7 cellular contexts compared by ENCODE assay signal in genomic region chr1:224079644-224080043, GRCh38. TPM values are rescaled to one million over a fixed set of nuclear protein-coding genes. Genes with fewer than 3 reads are reported as not detected.
DNase-seq lines count a peak whose midpoint lies in the region; ATAC-seq and TF ChIP-seq lines count a peak whose summit lies in the region.
"Not testable (repeated sequence)": the region's sequence is repeated elsewhere in the genome, so short reads cannot be mapped to it uniquely, and the experiment has no call there.

No MANE protein-coding gene starts in this region.

- TF ChIP-seq RAD21 in HCT116 (IDR thresholded peaks at IDR 0.05; ENCODE audit: low read depth), result not testable (repeated sequence)

- in situ Hi-C loops in T47D (cut with HindIII; ENCODE audit: low pct_unique_long_range_greater_than_20kb, low sequenced_read_pairs), result not testable (repeated sequence)

- H3K36me3 ChIP-seq in HCT116 (ENCODE audit: control insufficient read depth in 1 of 2, insufficient read depth in 2 of 2, low read length in 2 of 2); RWPE2 (ENCODE audit: low read depth): not testable (repeated sequence)

- H3K27me3 ChIP-seq in HCT116 (ENCODE audit: insufficient read depth, low read length); RWPE2 (ENCODE audit: insufficient read depth, poor library complexity, severe bottlenecking): not testable (repeated sequence)

- H3K79me2 ChIP-seq in HCT116 (ENCODE audit: insufficient read depth, low read length), result not testable (repeated sequence)

- H3K9ac ChIP-seq in HCT116 (ENCODE audit: low read length), result not testable (repeated sequence)

- peak overlapping the region; percentile 49 for H2AFZ ChIP-seq in HCT116 (ENCODE audit: low read depth, low read length, poor library complexity, severe bottlenecking)

- CTCF ChIA-PET in HCT116 (lab: Charles Lee), result not testable (repeated sequence)

- not testable (repeated sequence) for TF ChIP-seq POLR2A in HCT116 (IDR thresholded peaks at IDR 0.05; ENCODE audit: borderline replicate concordance, extremely low read depth, insufficient read depth, insufficient read length)

- DNase-seq in DMS53 (lab: John Stamatoyannopoulos, UW), result peak; percentile 18
- DNase-seq in HCT116 (ENCODE audit: low read depth, low spot score); RWPE2 (ENCODE audit: low spot score): not testable (repeated sequence)
- DNase-seq in M059J (ENCODE audit: low read depth), result peak; percentile 73
- peak; percentile 26 to 79 for DNase-seq in T47D (ENCODE audit: low read depth in 1 of 2, low spot score in 1 of 2)
- peak; percentile 44 for DNase-seq in renal cortical epithelial cell (ENCODE audit: low read depth)

- POLR2A ChIA-PET in HCT116 (lab: Charles Lee), result not testable (repeated sequence)

- peaks cover 7 to 23% of the 10 kb centered on the region in 2 experiments; a peak in 2 of 4 replicates for H3K4me1 ChIP-seq in HCT116 (ENCODE audit: control insufficient read depth in 1 of 2, insufficient read depth in 2 of 2, low read length in 2 of 2)
- not testable (repeated sequence) for H3K4me1 ChIP-seq in RWPE2 (ENCODE audit: insufficient read depth, poor library complexity, severe bottlenecking)

- peak overlapping the region; percentile 58 for H3K4me2 ChIP-seq in HCT116 (ENCODE audit: low read length)

- TF ChIP-seq CTCF in HCT116 (IDR thresholded peaks at IDR 0.05 in 2 of 3, conservative IDR thresholded peaks at IDR 0.05 in 1 of 3; ENCODE audit: borderline replicate concordance in 1 of 3, insufficient read depth in 1 of 3, low read depth in 2 of 3, low read length in 2 of 3); RWPE2 (IDR thresholded peaks at IDR 0.05; ENCODE audit: poor library complexity, severe bottlenecking): not testable (repeated sequence)

- not testable (repeated sequence) for H3K4me3 ChIP-seq in HCT116 (replicated peaks in 1 of 2; ENCODE audit: low read depth in 1 of 2, low read length in 2 of 2); RWPE2 (ENCODE audit: severe bottlenecking)

- not testable (repeated sequence) for BruUV-seq in HCT116 (replicated peaks; lab: Mats Ljungman, UMichigan)

- RAD21 ChIA-PET in HCT116 (lab: Charles Lee; ENCODE audit: low non-redundant PET in 1 of 2, low total read pairs in 2 of 2, uncharacterized antibody in 2 of 2, unreplicated experiment in 2 of 2), result not testable (repeated sequence)

- H3K27ac ChIP-seq in HCT116 (ENCODE audit: low read depth, low read length); RWPE2 (ENCODE audit: poor library complexity, severe bottlenecking): not testable (repeated sequence)

- H3K9me3 ChIP-seq in HCT116 (ENCODE audit: control insufficient read depth in 1 of 2, insufficient read depth in 1 of 2, low read depth in 1 of 2, low read length in 2 of 2); RWPE2 (ENCODE audit: severe bottlenecking): not testable (repeated sequence)

- not testable (repeated sequence) for H3K9me2 ChIP-seq in HCT116 (ENCODE audit: insufficient read depth)

- not testable (repeated sequence) for H4K20me1 ChIP-seq in HCT116 (ENCODE audit: insufficient read depth)

- intact Hi-C loops in HCT116 (cut with micrococcal nuclease), result not testable (repeated sequence)

- ATAC-seq in HCT116, result peak; percentile 52
- ATAC-seq in RWPE2 (ENCODE audit: low read depth), result peak; percentile 81
- peak; percentile 83 for ATAC-seq in esophagus mucosa

RNA-seq across cellular contexts. Expression of gene FBXO28, which starts 34.3 kb away (rescaled TPM):
- total RNA-seq in HCT116 (2021; ENCODE audit: unreplicated experiment), result 37.0 TPM
- 13.0 and 18.0 TPM in 2 replicates for polyA plus RNA-seq in HCT116 (2012)
- total RNA-seq in M059J (2014; rRNA removed; shearing (Covaris generic)), result 32.5 and 35.9 TPM in 2 replicates
- total RNA-seq in esophagus mucosa, result 23.7 TPM
- 59.5 and 83.0 TPM in 2 replicates for total RNA-seq in renal cortical epithelial cell
